Comparison of ENCODE assay signal across 14 cellular contexts in genomic region chr16:49698931-49699715, GRCh38.
DNase-seq lines count a peak whose midpoint lies in the region; ATAC-seq and TF ChIP-seq lines count a peak whose summit lies in the region.
"Had no signal": no experiment of that assay in that cellular context is flagged by ENCODE, and none has a peak within 500 bp of the region (broad histone marks: within the 10 kb centered on the region; RNA-seq: fewer than 3 reads in every experiment).

No MANE protein-coding gene starts in this region.

- intact Hi-C loops in Right ventricle myocardium inferior (cut with DNase I) = loop anchor here (5.0 kb wide), 1 partner anchor 37 kb away; no protein-coding TSS in a partner anchor
- intact Hi-C loops in cardiac septum (cut with DNase I) = loop anchor here (5.0 kb wide), 1 partner anchor 158 kb away; the partner anchor contains the start of gene ZNF423
- intact Hi-C loops in esophagus squamous epithelium (cut with DNase I) = no loop called here
- intact Hi-C loops in activated CD8-positive, alpha-beta T cell treated with anti-CD3 and anti-CD28 coated beads for 36 hours (cut with micrococcal nuclease) = no loop called here
- intact Hi-C loops in spleen (cut with DNase I; ENCODE audit: low total_unique reads) = no loop called here

- TF ChIP-seq CTCF in esophagus squamous epithelium (IDR thresholded peaks at IDR 0.05) (no peak), spleen (IDR thresholded peaks at IDR 0.05 in 8 of 11, conservative IDR thresholded peaks at IDR 0.05 in 3 of 11) (no peak)
- TF ChIP-seq CTCF in activated CD8-positive, alpha-beta T cell treated with anti-CD3 and anti-CD28 coated beads for 36 hours (IDR thresholded peaks at IDR 0.05) = no peak

- CTCF ChIA-PET in activated CD8-positive, alpha-beta T cell treated with anti-CD3 and anti-CD28 coated beads for 36 hours (lab: Charles Lee) = no interaction called here

- no peak overlapping the region for H3K18ac ChIP-seq in neuronal stem cell (ENCODE audit: low read length)

- POLR2A ChIA-PET in naive thymus-derived CD8-positive, alpha-beta T cell (lab: Charles Lee) = no interaction called here
- POLR2A ChIA-PET in activated CD8-positive, alpha-beta T cell treated with anti-CD3 and anti-CD28 coated beads for 36 hours (lab: Charles Lee) = interaction anchor here (1.1 kb wide), 1 partner anchor 57 kb away, joined by 3 read pairs; no protein-coding TSS in a partner anchor

- no peak for DNase-seq in Right ventricle myocardium inferior (ENCODE audit: missing footprints)
- DNase-seq in cardiac septum (ENCODE audit: low spot score) = no peak
- DNase-seq in esophagus squamous epithelium (lab: John Stamatoyannopoulos, UW) = no peak
- no peak for DNase-seq in neuronal stem cell (ENCODE audit: low spot score)
- DNase-seq in naive thymus-derived CD8-positive, alpha-beta T cell = no peak
- DNase-seq in AML-193 (lab: John Stamatoyannopoulos, UW) = no peak
- DNase-seq in activated CD8-positive, alpha-beta T cell treated with anti-CD3 and anti-CD28 coated beads for 36 hours = no peak
- DNase-seq in spleen = no peak
- DNase-seq: activated T-cell treated with anti-CD3 and anti-CD28 coated beads, Interleukin-2, amount 50 U/mL, for 1 hour; NCI-H187 treated with DMSO at 0.1 percent for 48 hours; T-helper 2 cell had no signal

- no peak overlapping the region for H2BK15ac ChIP-seq in neuronal stem cell (ENCODE audit: low read length)

- H3K27me3 Mint-ChIP-seq in naive thymus-derived CD8-positive, alpha-beta T cell = peaks cover 10 to 27% (median 16%) of the 10 kb centered on the region in 5 donors
- H3K27me3 Mint-ChIP-seq in activated CD8-positive, alpha-beta T cell treated with anti-CD3 and anti-CD28 coated beads for 36 hours = peaks cover 12% of the 10 kb centered on the region

- no peak overlapping the region for H2AK5ac ChIP-seq in neuronal stem cell (ENCODE audit: low read depth, low read length)

- H3K9ac ChIP-seq in neuronal stem cell (ENCODE audit: low read depth, low read length, poor library complexity) = no peak overlapping the region

- no peak overlapping the region for H3K4me3 Mint-ChIP-seq in naive thymus-derived CD8-positive, alpha-beta T cell
- no peak overlapping the region for H3K4me3 Mint-ChIP-seq in activated CD8-positive, alpha-beta T cell treated with anti-CD3 and anti-CD28 coated beads for 36 hours
- H3K4me3 Mint-ChIP-seq: dendritic cell treated with granulocyte-macrophage colony-stimulating factor and Interleukin-4, amounts not matched to agents 40 ng/mL and 50 ng/mL, for 4 days; stimulated activated naive CD8-positive, alpha-beta T cell treated with anti-CD3 and anti-CD28 coated beads, Interleukin-15, Interleukin-2, amounts not matched to agents 100 ng/mL and 50 ng/mL, for 24 hours had no signal

- H3K27me3 ChIP-seq in esophagus squamous epithelium = peaks cover 0 to 5% (median 0%) of the 10 kb centered on the region in 4 donors
- no peaks in the 10 kb centered on the region for H3K27me3 ChIP-seq in neuronal stem cell (ENCODE audit: control insufficient read depth in 3 of 3, insufficient read depth in 3 of 3, low read depth in 1 of 3, low read length in 3 of 3)
- H3K27me3 ChIP-seq in spleen (replicated peaks in 1 of 7) = peaks cover 0 to 24% (median 0%) of the 10 kb centered on the region in 7 donors

- no peak overlapping the region for H3K4ac ChIP-seq in neuronal stem cell (ENCODE audit: low read length)

- WGBS in esophagus squamous epithelium, 2 donors = 52 to 55% methylated on average over 15 to 18 of the region's 18 CpGs
- WGBS in neuronal stem cell (ENCODE audit: extremely low coverage in 2 of 2, insufficient read length in 2 of 2, insufficient replicate concordance in 1 of 2), 2 donors = no CpG with 5 or more reads among the region's 18 CpGs
- WGBS in spleen, 5 donors = 76 to 80% (median 76%) methylated on average over 18 of the region's 18 CpGs

- peak overlapping the region; percentile 7 to 88 (median 75) for H3K27ac ChIP-seq in esophagus squamous epithelium
- peak overlapping the region; percentile 61 for H3K27ac ChIP-seq in neuronal stem cell (replicated peaks; ENCODE audit: low read length)
- H3K27ac ChIP-seq in spleen = no peak overlapping the region

- H3K4me1 ChIP-seq in esophagus squamous epithelium = peaks cover 12 to 57% (median 38%) of the 10 kb centered on the region in 3 donors
- H3K4me1 ChIP-seq in neuronal stem cell (ENCODE audit: control insufficient read depth in 2 of 2, insufficient read depth in 1 of 2, low read depth in 1 of 2, low read length in 2 of 2) = peaks cover 66 to 82% of the 10 kb centered on the region in 2 donors
- peaks cover 0 to 17% (median 3%) of the 10 kb centered on the region in 6 donors for H3K4me1 ChIP-seq in spleen

- H3K36me3 ChIP-seq in esophagus squamous epithelium (no peaks in the 10 kb centered on the region), neuronal stem cell (replicated peaks in 1 of 2; ENCODE audit: control insufficient read depth in 2 of 2, insufficient read depth in 2 of 2, low read length in 2 of 2) (peaks cover 0 to 13% of the 10 kb centered on the region in 2 donors), spleen (no peaks in the 10 kb centered on the region)

- no peaks in the 10 kb centered on the region for H3K4me1 Mint-ChIP-seq in naive thymus-derived CD8-positive, alpha-beta T cell
- no peaks in the 10 kb centered on the region for H3K4me1 Mint-ChIP-seq in activated CD8-positive, alpha-beta T cell treated with anti-CD3 and anti-CD28 coated beads for 36 hours (ENCODE audit: low read depth)

- no peak overlapping the region for H3K27ac Mint-ChIP-seq in naive thymus-derived CD8-positive, alpha-beta T cell
- no peak overlapping the region for H3K27ac Mint-ChIP-seq in activated CD8-positive, alpha-beta T cell treated with anti-CD3 and anti-CD28 coated beads for 36 hours
- H3K27ac Mint-ChIP-seq: dendritic cell treated with granulocyte-macrophage colony-stimulating factor and Interleukin-4, amounts not matched to agents 40 ng/mL and 50 ng/mL, for 4 days; stimulated activated naive CD8-positive, alpha-beta T cell treated with anti-CD3 and anti-CD28 coated beads, Interleukin-15, Interleukin-2, amounts not matched to agents 100 ng/mL and 50 ng/mL, for 24 hours had no signal

- H3K36me3 Mint-ChIP-seq in naive thymus-derived CD8-positive, alpha-beta T cell = no peaks in the 10 kb centered on the region
- H3K36me3 Mint-ChIP-seq in activated CD8-positive, alpha-beta T cell treated with anti-CD3 and anti-CD28 coated beads for 36 hours (ENCODE audit: low read depth) = no peaks in the 10 kb centered on the region

- no peaks in the 10 kb centered on the region for H3K79me1 ChIP-seq in neuronal stem cell (ENCODE audit: low read depth, low read length)

- H3K9me3 ChIP-seq in esophagus squamous epithelium (no peaks in the 10 kb centered on the region), neuronal stem cell (replicated peaks in 1 of 2; ENCODE audit: control insufficient read depth in 2 of 2, insufficient read depth in 1 of 2, low read depth in 1 of 2, low read length in 2 of 2) (no peaks in the 10 kb centered on the region), spleen (no peaks in the 10 kb centered on the region)

- H3K23ac ChIP-seq in neuronal stem cell (ENCODE audit: low read depth, low read length, poor library complexity) = no peak overlapping the region

- H2BK5ac ChIP-seq in neuronal stem cell (ENCODE audit: low read length) = no peak overlapping the region

- H3K4me3 ChIP-seq in esophagus squamous epithelium (peak overlapping the region in 1 of 4 donors; percentile 24), neuronal stem cell (ENCODE audit: low read length in 2 of 2) (peak overlapping the region in 1 of 2 donors; percentile 18), spleen (no peak overlapping the region)
- H3K4me3 ChIP-seq: skin epidermis had no signal

- H3K9me3 Mint-ChIP-seq in naive thymus-derived CD8-positive, alpha-beta T cell = no peaks in the 10 kb centered on the region
- H3K9me3 Mint-ChIP-seq in activated CD8-positive, alpha-beta T cell treated with anti-CD3 and anti-CD28 coated beads for 36 hours = no peaks in the 10 kb centered on the region
- H3K9me3 Mint-ChIP-seq: dendritic cell treated with granulocyte-macrophage colony-stimulating factor and Interleukin-4, amounts not matched to agents 40 ng/mL and 50 ng/mL, for 4 days; stimulated activated naive CD8-positive, alpha-beta T cell treated with anti-CD3 and anti-CD28 coated beads, Interleukin-15, Interleukin-2, amounts not matched to agents 100 ng/mL and 50 ng/mL, for 24 hours had no signal

- no peak overlapping the region for H2AFZ ChIP-seq in neuronal stem cell (ENCODE audit: low read length)

- no peak overlapping the region for H4K91ac ChIP-seq in neuronal stem cell (ENCODE audit: low read depth, low read length, poor library complexity)

- no peak for TF ChIP-seq POLR2A in esophagus squamous epithelium (IDR thresholded peaks at IDR 0.05)
- TF ChIP-seq POLR2A in spleen (IDR thresholded peaks at IDR 0.05) = no peak

- no peak overlapping the region for H3K14ac ChIP-seq in neuronal stem cell (ENCODE audit: low read length)

- H4K8ac ChIP-seq in neuronal stem cell (ENCODE audit: low read depth, low read length) = no peak overlapping the region

- H2BK120ac ChIP-seq in neuronal stem cell (ENCODE audit: low read depth, low read length) = no peak overlapping the region

- H3K4me2 ChIP-seq in neuronal stem cell (ENCODE audit: insufficient read depth, low read length, poor library complexity, severe bottlenecking) = no peak overlapping the region

- no peak overlapping the region for H2BK12ac ChIP-seq in neuronal stem cell (ENCODE audit: low read length)

- peak; percentile 38 for ATAC-seq in Right ventricle myocardium inferior
- ATAC-seq in naive thymus-derived CD8-positive, alpha-beta T cell = no peak
- no peak for ATAC-seq in activated CD8-positive, alpha-beta T cell treated with anti-CD3 and anti-CD28 coated beads for 36 hours

Comparison
In these comparisons a context has a peak if more than half of its experiments do, and no peak if none do; other contexts are left out.
1. H3K27ac ChIP-seq: peak in esophagus squamous epithelium (4 of 4) and neuronal stem cell (single experiment); none in spleen (0 of 8).
2. intact Hi-C loops: an anchor here in Right ventricle myocardium inferior (5.0 kb wide) and cardiac septum (5.0 kb wide); none called in esophagus squamous epithelium, activated CD8-positive, alpha-beta T cell treated with anti-CD3 and anti-CD28 coated beads for 36 hours and spleen.